ENCODE assay signal across 10 cellular contexts in genomic region chr11:128714881-128715280, GRCh38. TPM values are rescaled to one million over a fixed set of nuclear protein-coding genes. Genes with fewer than 3 reads are reported as not detected.
DNase-seq lines count a peak whose midpoint lies in the region; ATAC-seq and TF ChIP-seq lines count a peak whose summit lies in the region.
"Had no signal": no experiment of that assay in that cellular context is flagged by ENCODE, and none has a peak within 500 bp of the region (broad histone marks: within the 10 kb centered on the region; RNA-seq: fewer than 3 reads in every experiment).

No MANE protein-coding gene starts in this region.

- no peaks in the 10 kb centered on the region for H3K36me3 ChIP-seq in CD8-positive, alpha-beta T cell (ENCODE audit: insufficient read depth, low read length)

- no peak for ATAC-seq in CD8-positive, alpha-beta T cell

- no peaks in the 10 kb centered on the region for H3K27me3 ChIP-seq in CD8-positive, alpha-beta T cell (ENCODE audit: insufficient read depth, low read length)

- CTCF ChIA-PET in CD8-positive, alpha-beta T cell (lab: Charles Lee), result interaction anchor here (0.8 to 1.0 kb wide), 2 partner anchors 19 to 557 kb away, joined by 3 to 4 read pairs; no protein-coding TSS in a partner anchor

- peaks cover 98% of the 10 kb centered on the region for H3K4me1 Mint-ChIP-seq in CD8-positive, alpha-beta T cell (ENCODE audit: low read depth)
- H3K4me1 Mint-ChIP-seq in chondrocyte (ENCODE audit: low read depth), result peaks cover 79% of the 10 kb centered on the region

- peaks cover 19% of the 10 kb centered on the region for H3K36me3 Mint-ChIP-seq in CD8-positive, alpha-beta T cell
- H3K36me3 Mint-ChIP-seq in chondrocyte (ENCODE audit: low read depth), result no peaks in the 10 kb centered on the region

- no peak overlapping the region for H3K4me3 ChIP-seq in CD8-positive, alpha-beta T cell (ENCODE audit: low read depth, low read length)

- intact Hi-C loops in CD8-positive, alpha-beta T cell (cut with DNase I, micrococcal nuclease), result loop anchor here (1.0 kb wide), 2 partner anchors 16 to 19 kb away; no protein-coding TSS in a partner anchor

- H3K9me3 Mint-ChIP-seq in CD8-positive, alpha-beta T cell, result no peaks in the 10 kb centered on the region
- no peaks in the 10 kb centered on the region for H3K9me3 Mint-ChIP-seq in chondrocyte (ENCODE audit: low read depth)
- H3K9me3 Mint-ChIP-seq: endodermal cell had no signal

- H3K4me1 ChIP-seq in CD8-positive, alpha-beta T cell (ENCODE audit: insufficient read depth, low read length), result peaks cover 88% of the 10 kb centered on the region

- no peak overlapping the region for H3K27ac ChIP-seq in CD8-positive, alpha-beta T cell (ENCODE audit: low read depth, low read length)

- peak overlapping the region; percentile 75 for H3K27ac Mint-ChIP-seq in CD8-positive, alpha-beta T cell
- H3K27ac Mint-ChIP-seq in chondrocyte (ENCODE audit: unreplicated experiment), result peak overlapping the region; percentile 98
- H3K27ac Mint-ChIP-seq: endodermal cell had no signal

- POLR2A ChIA-PET in CD8-positive, alpha-beta T cell (lab: Charles Lee), result interaction anchor here (1.2 kb wide), 1 partner anchor 17 kb away, joined by 3 read pairs; no protein-coding TSS in a partner anchor

- H3K27me3 Mint-ChIP-seq in CD8-positive, alpha-beta T cell (ENCODE audit: low read depth), result no peaks in the 10 kb centered on the region
- H3K27me3 Mint-ChIP-seq in chondrocyte (ENCODE audit: low read depth), result no peaks in the 10 kb centered on the region

- TF ChIP-seq CTCF in CD8-positive, alpha-beta T cell (IDR thresholded peaks at IDR 0.05), result no peak
- TF ChIP-seq CTCF in chondrocyte (IDR thresholded peaks at IDR 0.05), result no peak
- TF ChIP-seq CTCF in GM10266 (IDR thresholded peaks at IDR 0.05; ENCODE audit: control insufficient read depth, insufficient read depth, low read depth, missing control alignments), result no peak

- DNase-seq in CD8-positive, alpha-beta T cell, result no peak
- DNase-seq in M059J (ENCODE audit: low read depth) (peak; percentile 99), chondrocyte (ENCODE audit: low spot score) (no peak), non-pigmented ciliary epithelial cell (ENCODE audit: low read depth) (peak; percentile 83), DMS 273 (lab: John Stamatoyannopoulos, UW; ENCODE audit: unreplicated experiment) (no peak), GM10266 (ENCODE audit: extremely low spot score) (no peak), RKO (ENCODE audit: low spot score) (no peak), T-helper 9 cell (no peak)
- DNase-seq: endodermal cell, NCI-H1694 had no signal

- no peak overlapping the region for H3K4me3 Mint-ChIP-seq in CD8-positive, alpha-beta T cell
- peak overlapping the region; percentile 43 for H3K4me3 Mint-ChIP-seq in chondrocyte (ENCODE audit: unreplicated experiment)
- H3K4me3 Mint-ChIP-seq: endodermal cell had no signal

- no peaks in the 10 kb centered on the region for H3K9me3 ChIP-seq in CD8-positive, alpha-beta T cell (ENCODE audit: low read length)

RNA-seq across cellular contexts. Expression of gene FLI1, which starts 21.0 kb away (rescaled TPM):
- 10 to 100 TPM; 35.6 to 37.3 TPM for total RNA-seq in CD8-positive, alpha-beta T cell
- total RNA-seq in M059J (2014; rRNA removed; shearing (Covaris generic)), result 9.6 and 12.0 TPM in 2 replicates
- total RNA-seq in chondrocyte, result 9.4 to 22.0 TPM (median 9.9 TPM) in 3 replicates

Comparison
In these comparisons a context has a peak if more than half of its experiments do, and no peak if none do; other contexts are left out.
1. DNase-seq: peak in M059J (single experiment) and non-pigmented ciliary epithelial cell (single experiment); none in CD8-positive, alpha-beta T cell (0 of 7), chondrocyte (single experiment), DMS 273 (single experiment), GM10266 (single experiment), RKO (single experiment) and T-helper 9 cell (single experiment).